Comparison of ENCODE assay signal across 1 cellular context in the genomic region with DNA sequence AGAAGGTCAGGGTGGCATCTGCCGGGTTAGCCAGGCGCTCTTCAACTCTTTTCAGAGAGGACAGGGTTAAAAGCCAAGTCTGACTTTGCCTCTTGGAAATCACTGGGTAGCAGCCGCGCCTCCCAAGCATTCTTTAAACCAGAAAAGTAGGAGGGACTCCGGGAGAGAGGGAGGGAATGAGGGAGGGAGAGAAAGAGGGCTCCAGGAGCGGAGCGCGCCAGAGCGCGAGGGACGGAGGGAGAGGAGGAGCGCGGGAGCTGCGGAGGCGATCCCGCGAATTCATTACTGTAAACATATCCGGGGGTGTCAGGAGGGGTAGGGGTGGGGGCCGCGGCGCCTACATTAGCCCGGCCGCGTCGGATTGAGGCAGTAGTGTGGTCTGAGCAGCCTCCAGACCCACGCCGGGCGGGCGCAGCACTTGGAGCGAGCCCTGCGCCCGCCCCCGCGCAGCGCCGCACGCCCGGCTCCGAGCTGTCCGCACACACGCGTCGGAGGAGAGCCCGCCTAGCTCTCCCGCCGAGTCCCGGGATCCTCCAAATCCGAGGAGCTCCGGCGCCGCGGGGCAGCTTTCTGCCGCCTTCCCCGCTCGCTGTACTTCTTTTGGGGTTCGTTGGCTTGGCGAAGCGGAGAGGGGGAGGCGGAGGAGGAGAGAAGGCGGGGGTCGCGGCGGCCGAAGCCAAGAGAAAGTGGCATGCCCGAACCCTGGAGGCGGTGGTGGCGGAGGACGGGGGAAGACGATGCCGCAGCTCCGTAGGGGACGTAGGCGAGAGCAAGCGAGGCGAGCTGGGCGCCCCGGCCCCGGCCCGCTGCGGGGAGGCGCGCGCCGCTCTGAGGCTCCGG.
TF ChIP-seq lines count a peak whose summit lies in the region.

No MANE protein-coding gene starts in this region.

TF ChIP-seq in HEK293, 187 proteins besides CTCF, POLR2A, EP300 and RAD21 (continued from another document):
- TF ChIP-seq, protein P1, sequence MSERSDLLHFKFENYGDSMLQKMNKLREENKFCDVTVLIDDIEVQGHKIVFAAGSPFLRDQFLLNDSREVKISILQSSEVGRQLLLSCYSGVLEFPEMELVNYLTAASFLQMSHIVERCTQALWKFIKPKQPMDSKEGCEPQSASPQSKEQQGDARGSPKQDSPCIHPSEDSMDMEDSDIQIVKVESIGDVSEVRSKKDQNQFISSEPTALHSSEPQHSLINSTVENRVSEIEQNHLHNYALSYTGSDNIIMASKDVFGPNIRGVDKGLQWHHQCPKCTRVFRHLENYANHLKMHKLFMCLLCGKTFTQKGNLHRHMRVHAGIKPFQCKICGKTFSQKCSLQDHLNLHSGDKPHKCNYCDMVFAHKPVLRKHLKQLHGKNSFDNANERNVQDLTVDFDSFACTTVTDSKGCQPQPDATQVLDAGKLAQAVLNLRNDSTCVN (tag by site-specific recombination; optimal IDR thresholded peaks at IDR 0.05): peak; percentile 32
- no peak for TF ChIP-seq ZFP41 (tag by site-specific recombination; IDR thresholded peaks at IDR 0.05; ENCODE audit: borderline replicate concordance)
